ENCODE assay signal across 19 cellular contexts in the genomic region with DNA sequence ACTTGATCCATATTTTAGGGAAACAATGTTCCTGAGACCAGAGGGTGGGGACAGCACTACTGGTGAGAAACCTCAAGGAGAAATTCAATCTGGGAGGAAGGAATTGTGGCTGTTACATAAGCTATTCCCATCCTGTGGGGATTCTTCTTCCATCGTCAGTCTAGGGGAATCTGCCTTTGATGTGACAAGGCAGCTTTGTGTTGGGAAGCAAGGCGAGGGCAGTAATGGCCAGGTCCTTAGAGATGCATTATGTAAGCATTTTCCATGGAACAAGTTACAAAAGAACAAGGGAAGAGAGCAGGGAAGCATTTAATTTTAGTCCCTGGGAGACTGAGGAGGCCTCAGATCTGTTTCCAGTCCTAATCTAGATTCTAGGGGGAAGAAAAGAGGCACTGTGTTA.
"Had no signal": no experiment of that assay in that cellular context is flagged by ENCODE, and none has a peak within 500 bp of the region (broad histone marks: within the 10 kb centered on the region; RNA-seq: fewer than 3 reads in every experiment).

No MANE protein-coding gene starts in this region.

- H3K27ac ChIP-seq: dorsolateral prefrontal cortex, esophagus squamous epithelium, gastrocnemius medialis, lower lobe of right lung, sigmoid colon, testis, upper lobe of right lung had no signal

- H3K9me3 Mint-ChIP-seq: activated naive CD8-positive, alpha-beta T cell treated with anti-CD3 and anti-CD28 coated beads for 36 hours; stimulated activated naive CD8-positive, alpha-beta T cell treated with anti-CD3 and anti-CD28 coated beads, Interleukin-15, Interleukin-2, amounts not matched to agents 100 ng/mL and 50 ng/mL, for 24 hours had no signal

- H3K4me1 ChIP-seq: esophagus squamous epithelium, lower lobe of right lung, sigmoid colon, testis, upper lobe of right lung had no signal

- DNase-seq: activated CD4-positive, alpha-beta T cell treated with anti-CD3 and anti-CD28 coated beads, Interleukin-2, amount 50 U/mL, for 4 hours; activated gamma-delta T cell; activated naive CD8-positive, alpha-beta T cell treated with anti-CD3 and anti-CD28 coated beads for 36 hours; activated T-cell treated with anti-CD3 and anti-CD28 coated beads, Interleukin-2, amount 50 U/mL, for 24 hours; anterior cingulate cortex; dorsolateral prefrontal cortex; esophagus squamous epithelium; gastrocnemius medialis; lower lobe of right lung; midbrain; naive B cell; sigmoid colon; stimulated activated CD4-positive, alpha-beta T cell treated with anti-CD3 and anti-CD28 coated beads, Interleukin-4, amount 100 ng/mL, for 1 hour; stimulated activated CD8-positive, alpha-beta memory T cell treated with anti-CD3 and anti-CD28 coated beads, Interleukin-4, amount 100 ng/mL, for 48 hours; T-helper 17 cell; testis; upper lobe of right lung had no signal

- H3K9me3 ChIP-seq: esophagus squamous epithelium, gastrocnemius medialis, lower lobe of right lung, sigmoid colon, testis, upper lobe of right lung had no signal

- H3K36me3 ChIP-seq: esophagus squamous epithelium, gastrocnemius medialis, lower lobe of right lung, sigmoid colon, upper lobe of right lung had no signal

- H3K4me1 Mint-ChIP-seq: activated naive CD8-positive, alpha-beta T cell treated with anti-CD3 and anti-CD28 coated beads for 36 hours; naive B cell; T-helper 17 cell had no signal

- H3K27ac Mint-ChIP-seq: activated naive CD8-positive, alpha-beta T cell treated with anti-CD3 and anti-CD28 coated beads for 36 hours; activated T-cell treated with anti-CD3 and anti-CD28 coated beads, Interleukin-2, amount 50 U/mL, for 24 hours; naive B cell; progenitor cell of endocrine pancreas; stimulated activated naive CD8-positive, alpha-beta T cell treated with anti-CD3 and anti-CD28 coated beads, Interleukin-15, Interleukin-2, amounts not matched to agents 100 ng/mL and 50 ng/mL, for 24 hours; T-helper 17 cell had no signal

- H3K27me3 Mint-ChIP-seq: activated naive CD8-positive, alpha-beta T cell treated with anti-CD3 and anti-CD28 coated beads for 36 hours; activated T-cell treated with anti-CD3 and anti-CD28 coated beads, Interleukin-2, amount 50 U/mL, for 24 hours; naive B cell; progenitor cell of endocrine pancreas; stimulated activated naive CD8-positive, alpha-beta T cell treated with anti-CD3 and anti-CD28 coated beads, Interleukin-15, Interleukin-2, amounts not matched to agents 100 ng/mL and 50 ng/mL, for 24 hours; T-helper 17 cell had no signal

- H3K4me3 Mint-ChIP-seq: activated naive CD8-positive, alpha-beta T cell treated with anti-CD3 and anti-CD28 coated beads for 36 hours; activated T-cell treated with anti-CD3 and anti-CD28 coated beads, Interleukin-2, amount 50 U/mL, for 24 hours; naive B cell; stimulated activated naive CD8-positive, alpha-beta T cell treated with anti-CD3 and anti-CD28 coated beads, Interleukin-15, Interleukin-2, amounts not matched to agents 100 ng/mL and 50 ng/mL, for 24 hours; T-helper 17 cell had no signal

- H3K36me3 Mint-ChIP-seq: activated naive CD8-positive, alpha-beta T cell treated with anti-CD3 and anti-CD28 coated beads for 36 hours; naive B cell had no signal

- H3K27me3 ChIP-seq: dorsolateral prefrontal cortex, esophagus squamous epithelium, gastrocnemius medialis, sigmoid colon, testis, upper lobe of right lung had no signal

- ATAC-seq: gastrocnemius medialis, lower lobe of right lung, T-helper 17 cell, upper lobe of right lung had no signal

- H3K4me3 ChIP-seq: dorsolateral prefrontal cortex, esophagus squamous epithelium, gastrocnemius medialis, lower lobe of right lung, sigmoid colon, testis, upper lobe of right lung had no signal
